In the genomic region with DNA sequence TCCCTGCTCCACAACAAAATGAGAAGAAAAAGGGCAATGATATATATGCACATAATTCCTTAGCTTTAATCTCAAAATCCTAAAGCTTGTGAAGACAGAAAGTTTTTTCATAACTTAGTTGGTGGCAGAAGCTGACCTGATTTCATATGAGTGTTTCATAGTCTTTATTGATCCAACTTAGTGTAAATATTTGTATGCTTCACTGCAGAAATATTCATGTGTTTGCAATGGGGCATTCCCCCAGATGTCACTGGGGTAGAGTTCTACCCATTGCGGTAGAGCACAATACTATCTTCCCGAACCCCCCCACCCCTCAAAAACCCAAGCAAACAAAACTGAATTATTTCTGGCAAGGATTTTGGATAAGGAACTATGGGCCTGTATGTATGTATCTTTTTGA, we compare ENCODE assay signal across 31 cellular contexts.
DNase-seq lines count a peak whose midpoint lies in the region; ATAC-seq, FAIRE-seq and TF ChIP-seq lines count a peak whose summit lies in the region.
"Had no signal": no experiment of that assay in that cellular context is flagged by ENCODE, and none has a peak within 500 bp of the region (broad histone marks: within the 10 kb centered on the region; RNA-seq: fewer than 3 reads in every experiment).

No MANE protein-coding gene starts in this region.

- H3K4me1 Mint-ChIP-seq in T-cell = no peaks in the 10 kb centered on the region
- H3K4me1 Mint-ChIP-seq in osteocyte (ENCODE audit: unreplicated experiment) = peaks cover 8% of the 10 kb centered on the region
- H3K4me1 Mint-ChIP-seq: B cell had no signal

- ATAC-seq in body of pancreas (peak; percentile 84), HepG2 (peak; percentile 95), pancreas (peak; percentile 89 to 94 (median 91)), T-cell (replicated peaks in 1 of 4) (no peak)
- ATAC-seq: CD8-positive, alpha-beta T cell; GM12878; HCT116 had no signal

- no peak for FAIRE-seq in HepG2 (lab: Jason Lieb, UNC)
- no peak for FAIRE-seq in pancreas (lab: Jason Lieb, UNC)
- FAIRE-seq: GM12878, H1 had no signal

- H2AFZ ChIP-seq in HepG2 (ENCODE audit: low read length) = no peak overlapping the region

- no peaks in the 10 kb centered on the region for H3K79me2 ChIP-seq in HepG2 (ENCODE audit: insufficient read depth, low read length)

- no peak overlapping the region for H3K4me3 Mint-ChIP-seq in T-cell
- H3K4me3 Mint-ChIP-seq in osteocyte (ENCODE audit: unreplicated experiment) = no peak overlapping the region
- H3K4me3 Mint-ChIP-seq: B cell; CD8-positive, alpha-beta T cell had no signal

- H3K4me1 ChIP-seq in body of pancreas = peaks cover 19% of the 10 kb centered on the region
- H3K4me1 ChIP-seq in HepG2 (ENCODE audit: insufficient read depth, low read length) = peaks cover 26% of the 10 kb centered on the region
- peaks cover 0 to 20% (median 10%) of the 10 kb centered on the region in 3 donors for H3K4me1 ChIP-seq in pancreas
- H3K4me1 ChIP-seq: Caco-2 had no signal

- H3K27me3 Mint-ChIP-seq in T-cell (peaks cover 5 to 7% of the 10 kb centered on the region in 2 donors), osteocyte (ENCODE audit: unreplicated experiment) (no peaks in the 10 kb centered on the region)

- no peak overlapping the region for H3K27ac Mint-ChIP-seq in T-cell
- H3K27ac Mint-ChIP-seq in osteocyte (ENCODE audit: unreplicated experiment) = no peak overlapping the region
- H3K27ac Mint-ChIP-seq: B cell; CD8-positive, alpha-beta T cell had no signal

- in situ Hi-C loops in HepG2 (cut with HindIII; ENCODE audit: extremely low pct_ligation_motif_present, low pct_unique_long_range_greater_than_20kb) = loop anchor here (25.0 kb wide), 1 partner anchor 364 kb away; no protein-coding TSS in a partner anchor

- peak; percentile 45 for DNase-seq in HuH-7.5 (ENCODE audit: low spot score)
- peak; percentile 20 to 58 (median 36) for DNase-seq in body of pancreas
- peak; percentile 23 for DNase-seq in HepG2 (ENCODE audit: low spot score)
- DNase-seq in pancreas = peak in 3 of 6 donors; percentile 23 to 30 (median 27)
- DNase-seq in substantia nigra (lab: John Stamatoyannopoulos, UW) = no peak
- DNase-seq in T-cell = no peak
- no peak for DNase-seq in ecto neural progenitor cell (ENCODE audit: low spot score)
- DNase-seq in osteocyte (ENCODE audit: extremely low spot score, unreplicated experiment) = no peak
- DNase-seq: Caco-2; CD8-positive, alpha-beta T cell; DMS 273 treated with DMSO at 0.1 percent for 48 hours; DMS79; EL; GDM1; Karpas-422; MV-4-11; NCI-H1105; NCI-H1436 treated with DMSO at 0.1 percent for 48 hours; NCI-H187 treated with DMSO at 0.1 percent for 48 hours; NCI-H446; NCI-H524 treated with DMSO at 0.1 percent for 48 hours; NCI-H774; Right ventricle myocardium superior; RPMI8226 had no signal

- POLR2A ChIA-PET in HepG2 (lab: Yijun Ruan, JAX) = interaction anchor here (1.0 to 1.9 kb wide), 2 partner anchors 178 to 223 kb away, joined by 3 to 10 read pairs; no protein-coding TSS in a partner anchor
- POLR2A ChIA-PET in T-cell (lab: Charles Lee) = no interaction called here

- no TSS peak for BruUV-seq in HepG2 (replicated peaks; lab: Mats Ljungman, UMichigan)

- H3K4me3 ChIP-seq in body of pancreas (no peak overlapping the region), HepG2 (replicated peaks in 1 of 3; ENCODE audit: insufficient read depth in 1 of 3, low read depth in 2 of 3, low read length in 3 of 3) (no peak overlapping the region), pancreas (no peak overlapping the region)
- H3K4me3 ChIP-seq: GM12878, SJSA1 had no signal

- peak overlapping the region in 2 of 4 donors; percentile 36 to 50 for H3K27ac ChIP-seq in body of pancreas
- peak overlapping the region; percentile 36 for H3K27ac ChIP-seq in HepG2 (ENCODE audit: extremely low read length, insufficient read depth, low read length)
- peak overlapping the region in 2 of 4 donors; percentile 4 to 34 for H3K27ac ChIP-seq in pancreas
- H3K27ac ChIP-seq in substantia nigra (ENCODE audit: low read depth, low read length, poor library complexity, severe bottlenecking) = no peak overlapping the region
- H3K27ac ChIP-seq: C4-2B, HL-60, SJSA1 had no signal

- intact Hi-C loops in body of pancreas (cut with DNase I) = no loop called here
- intact Hi-C loops in HepG2 (cut with micrococcal nuclease; ENCODE audit: unreplicated experiment) = no loop called here
- intact Hi-C loops in pancreas (cut with DNase I) = no loop called here

- TF ChIP-seq CTCF in body of pancreas (IDR thresholded peaks at IDR 0.05) (no peak), HepG2 (CRISPR knock-in tag; IDR thresholded peaks at IDR 0.05) (no peak), pancreas (IDR thresholded peaks at IDR 0.05) (no peak), osteocyte (IDR thresholded peaks at IDR 0.05) (no peak)

- H3K36me3 Mint-ChIP-seq in T-cell = no peaks in the 10 kb centered on the region
- no peaks in the 10 kb centered on the region for H3K36me3 Mint-ChIP-seq in osteocyte (ENCODE audit: unreplicated experiment)
- H3K36me3 Mint-ChIP-seq: CD8-positive, alpha-beta T cell had no signal

- H4K20me1 ChIP-seq in HepG2 (ENCODE audit: insufficient read depth, low read length) = no peaks in the 10 kb centered on the region

- TF ChIP-seq RAD21 in HepG2 (CRISPR knock-in tag; IDR thresholded peaks at IDR 0.05) = no peak

- H3K36me3 ChIP-seq in body of pancreas (replicated peaks in 1 of 2; ENCODE audit: insufficient read depth in 1 of 2, low read depth in 2 of 2) (no peaks in the 10 kb centered on the region), HepG2 (replicated peaks in 1 of 2; ENCODE audit: control insufficient read depth in 1 of 2, insufficient read depth in 2 of 2, low read length in 2 of 2) (no peaks in the 10 kb centered on the region; a peak in 1 of 5 replicates), pancreas (no peaks in the 10 kb centered on the region)
- H3K36me3 ChIP-seq: SJSA1 had no signal

- no peaks in the 10 kb centered on the region for H3K27me3 ChIP-seq in body of pancreas
- H3K27me3 ChIP-seq in HepG2 (ENCODE audit: control insufficient read depth in 1 of 2, insufficient read depth in 2 of 2, low read length in 2 of 2) = no peaks in the 10 kb centered on the region
- H3K27me3 ChIP-seq in pancreas = no peaks in the 10 kb centered on the region
- H3K27me3 ChIP-seq: SJSA1 had no signal

- no peak overlapping the region for H3K9ac ChIP-seq in HepG2 (ENCODE audit: insufficient read depth, low read depth, low read length)

- peak overlapping the region; percentile 20; the same call in 1 of the 2 replicates for H3K4me2 ChIP-seq in HepG2 (ENCODE audit: low read depth, low read length)

- H3K9me3 ChIP-seq in body of pancreas (no peaks in the 10 kb centered on the region), HepG2 (ENCODE audit: low read length) (no peaks in the 10 kb centered on the region), pancreas (no peaks in the 10 kb centered on the region)
- H3K9me3 ChIP-seq: Caco-2, SJSA1 had no signal

- WGBS in body of pancreas, 2 donors = 13 to 18% methylated on average over 2 of the region's 2 CpGs
- WGBS in HepG2 (ENCODE audit: low lambda C conversion rate) = 45% methylated on average over 2 of the region's 2 CpGs
- 16 to 18% methylated on average over 2 of the region's 2 CpGs for WGBS in pancreas, 2 donors

- no peak for TF ChIP-seq POLR2A in body of pancreas (IDR thresholded peaks at IDR 0.05)
- TF ChIP-seq POLR2A in HepG2 (IDR thresholded peaks at IDR 0.05; ENCODE audit: insufficient read depth in 1 of 2, low read depth in 2 of 2, low read length in 2 of 2) = no peak

- TF ChIP-seq EP300 in HepG2 (IDR thresholded peaks at IDR 0.05; ENCODE audit: low read depth in 2 of 2, low read length in 2 of 2) (peak in 1 of 2 experiments; percentile 69; a peak in 2 of 4 replicates), HepG2 (CRISPR knock-in tag; IDR thresholded peaks at IDR 0.05; ENCODE audit: borderline replicate concordance) (no peak)

- H3K9me3 Mint-ChIP-seq in T-cell (no peaks in the 10 kb centered on the region), osteocyte (ENCODE audit: unreplicated experiment) (no peaks in the 10 kb centered on the region)
- H3K9me3 Mint-ChIP-seq: CD8-positive, alpha-beta T cell had no signal

- CTCF ChIA-PET in HepG2 (lab: Yijun Ruan, JAX; ENCODE audit: low intra/inter-chr PET ratio, low total read pairs) (no interaction called here), T-cell (lab: Charles Lee) (no interaction called here)

TF ChIP-seq in HepG2, 621 proteins besides CTCF, POLR2A, EP300 and RAD21 (continues in another document):
- TF ChIP-seq ZNF317 (CRISPR knock-in tag; IDR thresholded peaks at IDR 0.05) (no peak), SALL1 (CRISPR knock-in tag; IDR thresholded peaks at IDR 0.05) (peak; percentile 63; the same call in 1 of the 2 replicates), HOMEZ (CRISPR knock-in tag; IDR thresholded peaks at IDR 0.05; ENCODE audit: low read depth) (peak; percentile 94), PPARG (CRISPR knock-in tag; conservative IDR thresholded peaks at IDR 0.05) (peak; percentile 84), ZNF224 (CRISPR knock-in tag; IDR thresholded peaks at IDR 0.05) (no peak), KDM4B (CRISPR knock-in tag; IDR thresholded peaks at IDR 0.05) (no peak)
- TF ChIP-seq, protein P1, sequence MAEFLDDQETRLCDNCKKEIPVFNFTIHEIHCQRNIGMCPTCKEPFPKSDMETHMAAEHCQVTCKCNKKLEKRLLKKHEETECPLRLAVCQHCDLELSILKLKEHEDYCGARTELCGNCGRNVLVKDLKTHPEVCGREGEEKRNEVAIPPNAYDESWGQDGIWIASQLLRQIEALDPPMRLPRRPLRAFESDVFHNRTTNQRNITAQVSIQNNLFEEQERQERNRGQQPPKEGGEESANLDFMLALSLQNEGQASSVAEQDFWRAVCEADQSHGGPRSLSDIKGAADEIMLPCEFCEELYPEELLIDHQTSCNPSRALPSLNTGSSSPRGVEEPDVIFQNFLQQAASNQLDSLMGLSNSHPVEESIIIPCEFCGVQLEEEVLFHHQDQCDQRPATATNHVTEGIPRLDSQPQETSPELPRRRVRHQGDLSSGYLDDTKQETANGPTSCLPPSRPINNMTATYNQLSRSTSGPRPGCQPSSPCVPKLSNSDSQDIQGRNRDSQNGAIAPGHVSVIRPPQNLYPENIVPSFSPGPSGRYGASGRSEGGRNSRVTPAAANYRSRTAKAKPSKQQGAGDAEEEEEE (CRISPR knock-in tag; IDR thresholded peaks at IDR 0.05; ENCODE audit: borderline replicate concordance) = no peak

Comparison
In these comparisons a context has a peak if more than half of its experiments do, and no peak if none do; other contexts are left out.
1. DNase-seq: peak in HuH-7.5 (single experiment), body of pancreas (4 of 4) and HepG2 (single experiment); none in substantia nigra (0 of 49), T-cell (0 of 34), ecto neural progenitor cell (single experiment) and osteocyte (single experiment).
2. ATAC-seq: peak in body of pancreas (single experiment), HepG2 (single experiment) and pancreas (4 of 4); none in T-cell (0 of 4).